ENCODE assay signal across 1 cellular context in genomic region chr3:113746069-113746954, GRCh38.
TF ChIP-seq lines count a peak whose summit lies in the region.

Gene NAA50, minus strand, starts transcription at chr3:113746249. Its CDS starts 300 bp downstream, at chr3:113745949.

TF ChIP-seq in WTC11, 78 proteins besides CTCF, POLR2A, EP300 and RAD21 (continued from another document):
- no peak for TF ChIP-seq PRDM15 (CRISPR knock-in tag; IDR thresholded peaks at IDR 0.05)
- TF ChIP-seq PRRX2 (CRISPR knock-in tag; IDR thresholded peaks at IDR 0.05) = no peak
- TF ChIP-seq ZNF219 (CRISPR knock-in tag; IDR thresholded peaks at IDR 0.05; ENCODE audit: borderline replicate concordance) = no peak
- no peak for TF ChIP-seq SMAD3 (CRISPR knock-in tag; IDR thresholded peaks at IDR 0.05; ENCODE audit: borderline replicate concordance)
- TF ChIP-seq ZNF121 (CRISPR knock-in tag; IDR thresholded peaks at IDR 0.05) = no peak
- TF ChIP-seq NFATC4 (CRISPR knock-in tag; IDR thresholded peaks at IDR 0.05) = peak; percentile 48; the same call in 1 of the 2 replicates
- no peak for TF ChIP-seq JAZF1 (CRISPR knock-in tag; IDR thresholded peaks at IDR 0.05)
- TF ChIP-seq EMX1 (CRISPR knock-in tag; IDR thresholded peaks at IDR 0.05) = no peak
- TF ChIP-seq CBFB (CRISPR knock-in tag; IDR thresholded peaks at IDR 0.05; ENCODE audit: low read depth) = no peak
- TF ChIP-seq MAX (CRISPR knock-in tag; IDR thresholded peaks at IDR 0.05) = peak; percentile 69; the same call in 1 of the 2 replicates
- TF ChIP-seq E2F1 (CRISPR knock-in tag; IDR thresholded peaks at IDR 0.05) = no peak
- 0 out of 2 replicates have a peak, but pooled peaks have one; percentile 19 for TF ChIP-seq TEAD1 (CRISPR knock-in tag; IDR thresholded peaks at IDR 0.05)
- TF ChIP-seq ZNF396 (CRISPR knock-in tag; IDR thresholded peaks at IDR 0.05; ENCODE audit: borderline replicate concordance) = no peak
- TF ChIP-seq ATF3 (CRISPR knock-in tag; conservative IDR thresholded peaks at IDR 0.05) = no peak
- TF ChIP-seq CREM (CRISPR knock-in tag; IDR thresholded peaks at IDR 0.05) = peak; percentile 62; the same call in 1 of the 2 replicates
- TF ChIP-seq ZNF425 (CRISPR knock-in tag; conservative IDR thresholded peaks at IDR 0.05) = no peak
- peak; percentile 93; the same call in 1 of the 2 replicates for TF ChIP-seq KAT7 (CRISPR knock-in tag; IDR thresholded peaks at IDR 0.05; ENCODE audit: borderline replicate concordance)
- no peak for TF ChIP-seq ZBTB21 (CRISPR knock-in tag; IDR thresholded peaks at IDR 0.05; ENCODE audit: borderline replicate concordance)
- TF ChIP-seq ZNF281 (CRISPR knock-in tag; IDR thresholded peaks at IDR 0.05) = no peak; the same call in 1 of the 2 replicates
- 0 out of 2 replicates have a peak, but pooled peaks have one; percentile 47 for TF ChIP-seq TEAD4 (CRISPR knock-in tag; IDR thresholded peaks at IDR 0.05)
- TF ChIP-seq USF2 (CRISPR knock-in tag; IDR thresholded peaks at IDR 0.05) = peak; percentile 90
- TF ChIP-seq ARID4B (CRISPR knock-in tag; IDR thresholded peaks at IDR 0.05; ENCODE audit: borderline replicate concordance) = no peak
- no peak for TF ChIP-seq NFE2L1 (CRISPR knock-in tag; IDR thresholded peaks at IDR 0.05)
- no peak for TF ChIP-seq ATF1 (CRISPR knock-in tag; IDR thresholded peaks at IDR 0.05)
- TF ChIP-seq ZNF232 (CRISPR knock-in tag; IDR thresholded peaks at IDR 0.05) = no peak
- no peak for TF ChIP-seq SP1 (CRISPR knock-in tag; conservative IDR thresholded peaks at IDR 0.05)
- no peak for TF ChIP-seq MLX (CRISPR knock-in tag; IDR thresholded peaks at IDR 0.05)
- peak; percentile 23; the same call in 1 of the 2 replicates for TF ChIP-seq GABPB1 (CRISPR knock-in tag; IDR thresholded peaks at IDR 0.05)
- 0 out of 2 replicates have a peak, but pooled peaks have one; percentile 32 for TF ChIP-seq ZNF671 (CRISPR knock-in tag; IDR thresholded peaks at IDR 0.05)
- TF ChIP-seq SOX15 (CRISPR knock-in tag; IDR thresholded peaks at IDR 0.05) = no peak
- TF ChIP-seq HMGA2 (CRISPR knock-in tag; IDR thresholded peaks at IDR 0.05) = no peak
- TF ChIP-seq ZNF423 (CRISPR knock-in tag; IDR thresholded peaks at IDR 0.05) = no peak
- no peak for TF ChIP-seq ZSCAN18 (CRISPR knock-in tag; IDR thresholded peaks at IDR 0.05)
TF ChIP-seq in WTC11: peak in this region for 22.
